20 cellular contexts compared by ENCODE assay signal in genomic region chr18:5311273-5312009, GRCh38. TPM values are rescaled to one million over a fixed set of nuclear protein-coding genes. Genes with fewer than 3 reads are reported as not detected.
A peak's percentile ranks its signal among the peaks of the same experiment; 100 is the strongest.
DNase-seq lines count a peak whose midpoint lies in the region; FAIRE-seq and TF ChIP-seq lines count a peak whose summit lies in the region.
"Had no signal": no experiment of that assay in that cellular context is flagged by ENCODE, and none has a peak within 500 bp of the region (broad histone marks: within the 10 kb centered on the region; RNA-seq: fewer than 3 reads in every experiment).

No MANE protein-coding gene starts in this region.

- no peak overlapping the region for H2BK120ac ChIP-seq in mesenchymal stem cell (ENCODE audit: low read depth, low read length)

- no peak overlapping the region for H2BK15ac ChIP-seq in mesenchymal stem cell (ENCODE audit: low read depth, poor library complexity, severe bottlenecking)

- H3K4me3 ChIP-seq in adipocyte (ENCODE audit: low read length), result peak overlapping the region; percentile 35
- peak overlapping the region in 1 of 2 experiments; percentile 9 for H3K4me3 ChIP-seq in mesenchymal stem cell (ENCODE audit: insufficient read depth in 1 of 2, low read depth in 1 of 2, low read length in 2 of 2)
- H3K4me3 ChIP-seq in spleen, result no peak overlapping the region
- H3K4me3 ChIP-seq: colonic mucosa, neural progenitor cell, uterus had no signal

- H2AK5ac ChIP-seq in mesenchymal stem cell (ENCODE audit: low read length, severe bottlenecking), result no peak overlapping the region

- peaks cover 22% of the 10 kb centered on the region for H3K4me1 ChIP-seq in adipocyte (ENCODE audit: control insufficient read depth, insufficient read depth, low read length)
- no peaks in the 10 kb centered on the region for H3K4me1 ChIP-seq in mesenchymal stem cell (ENCODE audit: control insufficient read depth, insufficient read depth, low read depth, low read length)
- peaks cover 0 to 21% (median 15%) of the 10 kb centered on the region in 6 donors for H3K4me1 ChIP-seq in spleen
- H3K4me1 ChIP-seq: colonic mucosa, neural progenitor cell, uterus had no signal

- no peak overlapping the region for H3K23ac ChIP-seq in mesenchymal stem cell (ENCODE audit: low read length in 2 of 2)

- intact Hi-C loops in spleen (cut with DNase I; ENCODE audit: low total_unique reads), result no loop called here

- no peak for TF ChIP-seq CTCF in spleen (IDR thresholded peaks at IDR 0.05 in 8 of 11, conservative IDR thresholded peaks at IDR 0.05 in 3 of 11)

- no peak overlapping the region for H3K4ac ChIP-seq in mesenchymal stem cell (ENCODE audit: low read depth in 1 of 2, low read length in 2 of 2)

- H2BK5ac ChIP-seq in mesenchymal stem cell (ENCODE audit: low read depth, low read length, poor library complexity, severe bottlenecking), result no peak overlapping the region

- no peak overlapping the region for H4K8ac ChIP-seq in mesenchymal stem cell (ENCODE audit: low read length)

- DNase-seq in AG08395 (ENCODE audit: low spot score) (peak; percentile 6), GM19239 (ENCODE audit: insufficient read length, low spot score) (no peak), adipocyte (ENCODE audit: low read depth) (no peak), mesenchymal stem cell (no peak), AG20443 (ENCODE audit: low spot score) (no peak), activated gamma-delta T cell (lab: John Stamatoyannopoulos, UW) (no peak), spleen (no peak)
- no peak for DNase-seq in effector CD8-positive, alpha-beta T cell (lab: John Stamatoyannopoulos, UW)
- DNase-seq: activated CD4-positive, CD25-positive, alpha-beta regulatory T cell; activated T-cell treated with anti-CD3 and anti-CD28 coated beads, Interleukin-2, amount 50 U/mL, for 48 hours; colonic mucosa; kidney glomerular epithelial cell; NCI-H1436; NCI-H2171 treated with DMSO at 0.1 percent for 48 hours; NCI-H82; stimulated activated CD4-positive, alpha-beta T cell treated with anti-CD3 and anti-CD28 coated beads, Interleukin-12 subunit alpha, Interleukin-12 subunit beta, amount 100 ng/mL, for 4 hours; stimulated activated CD8-positive, alpha-beta memory T cell treated with anti-CD3 and anti-CD28 coated beads, Interleukin-4, amount 100 ng/mL, for 48 hours; uterus had no signal

- H2BK12ac ChIP-seq in mesenchymal stem cell (ENCODE audit: low read length in 2 of 2), result no peak overlapping the region

- FAIRE-seq in GM19239 (lab: Jason Lieb, UNC), result peak; percentile 31
- FAIRE-seq: frontal cortex had no signal

- no peak overlapping the region for H4K91ac ChIP-seq in mesenchymal stem cell (ENCODE audit: low read length)

- H3K18ac ChIP-seq in mesenchymal stem cell (ENCODE audit: low read depth in 1 of 2, low read length in 2 of 2), result no peak overlapping the region

- no peaks in the 10 kb centered on the region for H3K79me1 ChIP-seq in mesenchymal stem cell (replicated peaks; ENCODE audit: low read length, poor library complexity, severe bottlenecking)

- H3K36me3 ChIP-seq in adipocyte (ENCODE audit: control insufficient read depth, insufficient read depth, low read length, severe bottlenecking) (no peaks in the 10 kb centered on the region), mesenchymal stem cell (ENCODE audit: control insufficient read depth in 1 of 2, insufficient read depth in 2 of 2, low read depth in 1 of 2, low read length in 2 of 2) (no peaks in the 10 kb centered on the region), spleen (no peaks in the 10 kb centered on the region)
- H3K36me3 ChIP-seq: colonic mucosa, neural progenitor cell, uterus had no signal

- H3K27ac ChIP-seq in mesenchymal stem cell (ENCODE audit: low read length, poor library complexity, severe bottlenecking) (no peak overlapping the region), spleen (no peak overlapping the region)
- H3K27ac ChIP-seq: colonic mucosa, neural progenitor cell, uterus had no signal

- H2AFZ ChIP-seq in mesenchymal stem cell (ENCODE audit: low read depth, low read length), result no peak overlapping the region
- H2AFZ ChIP-seq: neural progenitor cell had no signal

- H3K9me3 ChIP-seq in adipocyte (ENCODE audit: control insufficient read depth, low read length), result no peaks in the 10 kb centered on the region
- no peaks in the 10 kb centered on the region for H3K9me3 ChIP-seq in mesenchymal stem cell (ENCODE audit: control insufficient read depth, low read length)
- H3K9me3 ChIP-seq in spleen, result no peaks in the 10 kb centered on the region
- H3K9me3 ChIP-seq: colonic mucosa, uterus had no signal

- TF ChIP-seq POLR2A in spleen (IDR thresholded peaks at IDR 0.05), result no peak

- 73% methylated on average over 4 of the region's 6 CpGs for WGBS in mesenchymal stem cell
- 42 to 62% (median 48%) methylated on average over 6 of the region's 6 CpGs for WGBS in spleen, 5 donors

- H3K4me2 ChIP-seq in mesenchymal stem cell (ENCODE audit: low read length, poor library complexity, severe bottlenecking), result no peak overlapping the region
- H3K4me2 ChIP-seq: neural progenitor cell had no signal

- H3K27me3 ChIP-seq in adipocyte (replicated peaks; ENCODE audit: control insufficient read depth, insufficient read depth, low read length) (no peaks in the 10 kb centered on the region), mesenchymal stem cell (ENCODE audit: control insufficient read depth in 1 of 2, insufficient read depth in 1 of 2, low read length in 2 of 2) (no peaks in the 10 kb centered on the region), spleen (replicated peaks in 1 of 7) (no peaks in the 10 kb centered on the region)
- H3K27me3 ChIP-seq: colonic mucosa, uterus had no signal

- no peak overlapping the region for H3K14ac ChIP-seq in mesenchymal stem cell (ENCODE audit: low read length in 2 of 2)

- H3K9ac ChIP-seq in adipocyte (ENCODE audit: low read length) (no peak overlapping the region), mesenchymal stem cell (ENCODE audit: low read length) (peak overlapping the region; percentile 14)
- H3K9ac ChIP-seq: neural progenitor cell had no signal

RNA-seq across cellular contexts. Expression of gene ZBTB14, which starts 15.9 kb away (rescaled TPM):
- polyA plus RNA-seq in mesenchymal stem cell (2013, experiment 1 of 2), result 5.3 TPM
- 6.4 TPM for polyA plus RNA-seq in mesenchymal stem cell (2013, experiment 2 of 2)
- 10 to 100 TPM; 18.5 to 26.7 (median 22.7) TPM for total RNA-seq in spleen
- 10 to 100 TPM; 12.9 to 14.3 (median 13.5) TPM for polyA plus RNA-seq in spleen
